In the genomic region with DNA sequence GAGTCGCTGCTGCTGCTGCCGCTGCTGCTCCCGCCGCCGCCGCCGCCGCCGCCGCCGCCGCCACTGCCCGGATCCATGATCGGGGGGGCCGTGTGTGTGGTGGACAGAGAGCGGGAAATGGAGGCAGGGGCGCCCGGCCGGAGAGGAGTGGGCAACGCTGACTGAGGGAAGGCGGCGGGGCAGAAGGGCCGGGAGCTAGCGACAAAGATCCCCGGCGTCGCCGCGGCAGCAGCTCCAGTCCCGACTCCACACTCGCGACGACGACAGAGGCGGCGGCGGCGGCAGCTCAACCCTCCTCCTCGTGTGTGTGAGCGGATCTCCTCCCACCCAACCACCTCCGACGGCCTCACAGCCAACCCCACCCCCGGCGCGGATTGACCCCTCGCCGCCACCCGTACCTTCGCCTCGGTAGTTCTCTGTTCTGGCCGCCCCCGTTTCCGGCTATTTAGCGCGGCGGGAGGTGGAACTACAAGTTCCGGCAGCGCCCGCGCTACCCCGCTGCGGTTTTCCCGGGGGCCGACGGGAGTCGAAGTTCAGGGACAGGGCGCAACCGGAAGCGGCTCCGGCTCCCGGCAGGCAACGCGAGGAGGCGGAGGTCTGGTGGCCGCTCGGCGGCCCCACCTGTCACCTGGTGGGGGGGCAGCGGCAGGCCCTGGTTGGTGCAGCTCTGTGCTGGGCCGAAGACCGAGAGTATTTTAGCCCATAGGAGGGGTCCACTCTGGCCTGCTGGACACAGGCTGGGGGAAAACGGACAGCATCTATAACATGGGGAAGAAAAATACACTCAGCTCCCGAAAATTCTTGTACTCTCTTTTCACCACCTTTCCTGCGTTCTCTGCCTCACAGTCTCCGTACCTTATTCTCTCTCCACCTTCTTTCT, we compare ENCODE assay signal across 8 cellular contexts. TPM values are rescaled to one million over a fixed set of nuclear protein-coding genes. Genes with fewer than 3 reads are reported as not detected.
DNase-seq lines count a peak whose midpoint lies in the region; ATAC-seq and TF ChIP-seq lines count a peak whose summit lies in the region.

A gene (minus strand): TSS at position 313 of the 880 bp plus-strand sequence. CDS start 236 bp downstream, at position 77.

- H3K18ac ChIP-seq in trophoblast cell (ENCODE audit: low read length), result peak within 1 kb of the TSS; percentile 64

- H3K4me1 ChIP-seq in adipocyte (ENCODE audit: control insufficient read depth, insufficient read depth, low read length) (peaks cover 34% of the 10 kb centered on the region), cardiac muscle cell (ENCODE audit: low read depth) (peaks cover 17% of the 10 kb centered on the region), trophoblast cell (ENCODE audit: control insufficient read depth in 1 of 2, insufficient read depth in 2 of 2, low read length in 2 of 2) (peaks cover 5 to 11% of the 10 kb centered on the region in 2 experiments), transverse colon (peaks cover 9 to 47% (median 34%) of the 10 kb centered on the region in 4 donors)

- no peak within 1 kb of the TSS for H2BK12ac ChIP-seq in trophoblast cell (ENCODE audit: low read length)

- peak within 1 kb of the TSS; percentile 58 for H4K91ac ChIP-seq in trophoblast cell (ENCODE audit: low read depth, low read length)

- H3K14ac ChIP-seq in trophoblast cell (ENCODE audit: low read length), result peak within 1 kb of the TSS; percentile 73

- H3K36me3 ChIP-seq in adipocyte (ENCODE audit: control insufficient read depth, insufficient read depth, low read length, severe bottlenecking) (no peaks in the 10 kb centered on the region), cardiac muscle cell (no peaks in the 10 kb centered on the region), trophoblast cell (ENCODE audit: control insufficient read depth in 1 of 2, insufficient read depth in 2 of 2, low read length in 2 of 2) (peaks cover 0 to 2% of the 10 kb centered on the region in 2 experiments), transverse colon (no peaks in the 10 kb centered on the region)

- no peaks in the 10 kb centered on the region for H3K9me3 ChIP-seq in adipocyte (ENCODE audit: control insufficient read depth, low read length)
- H3K9me3 ChIP-seq in cardiac muscle cell (ENCODE audit: low read depth), result no peaks in the 10 kb centered on the region
- no peaks in the 10 kb centered on the region for H3K9me3 ChIP-seq in trophoblast cell (ENCODE audit: insufficient read depth, low read depth, low read length)
- H3K9me3 ChIP-seq in transverse colon, result no peaks in the 10 kb centered on the region

- peaks cover 12% of the 10 kb centered on the region for H3K79me1 ChIP-seq in trophoblast cell (ENCODE audit: low read length)

- no peak within 1 kb of the TSS for H3K23ac ChIP-seq in trophoblast cell (ENCODE audit: low read length)

- H2AFZ ChIP-seq in trophoblast cell (ENCODE audit: insufficient read depth, low read length, poor library complexity), result peak within 1 kb of the TSS; percentile 87

- peak within 1 kb of the TSS; percentile 48 for H2BK5ac ChIP-seq in trophoblast cell (ENCODE audit: low read depth, low read length, poor library complexity)

- TF ChIP-seq CTCF in GM12874 (IDR thresholded peaks at IDR 0.05; ENCODE audit: insufficient read depth, low read depth, low read length) (peak; percentile 45), cardiac muscle cell (IDR thresholded peaks at IDR 0.05; ENCODE audit: low read depth, low read length) (no peak), transverse colon (IDR thresholded peaks at IDR 0.05) (peak in 4 of 5 experiments; percentile 20 to 82 (median 40))

- peak within 1 kb of the TSS; percentile 48 for H2BK120ac ChIP-seq in trophoblast cell (ENCODE audit: insufficient read depth, low read length, poor library complexity)

- peak within 1 kb of the TSS; percentile 90 for H3K4me2 ChIP-seq in trophoblast cell (ENCODE audit: low read length)

- H2AK5ac ChIP-seq in trophoblast cell (ENCODE audit: low read length), result peak within 1 kb of the TSS; percentile 27

- ATAC-seq in HG02763 (IDR thresholded peaks at IDR 0.05; ENCODE audit: unreplicated experiment), result peak; percentile 88

- peak within 1 kb of the TSS; percentile 53 for H3K4ac ChIP-seq in trophoblast cell (ENCODE audit: low read depth, low read length)

- H3K4me3 ChIP-seq in adipocyte (ENCODE audit: low read length), result peak within 1 kb of the TSS; percentile 84
- H3K4me3 ChIP-seq in cardiac muscle cell, result peak within 1 kb of the TSS; percentile 89
- H3K4me3 ChIP-seq in trophoblast cell (ENCODE audit: low read depth, low read length), result peak within 1 kb of the TSS; percentile 97
- H3K4me3 ChIP-seq in transverse colon, result peak within 1 kb of the TSS; percentile 88 to 98 (median 95)

- H3K79me2 ChIP-seq in trophoblast cell (ENCODE audit: control insufficient read depth, insufficient read depth, low read length, poor library complexity), result peaks cover 22% of the 10 kb centered on the region

- peak; percentile 93 for TF ChIP-seq POLR2A in transverse colon (IDR thresholded peaks at IDR 0.05)

- H3K27me3 ChIP-seq in adipocyte (replicated peaks; ENCODE audit: control insufficient read depth, insufficient read depth, low read length), result no peaks in the 10 kb centered on the region
- H3K27me3 ChIP-seq in cardiac muscle cell, result no peaks in the 10 kb centered on the region
- peaks cover 2% of the 10 kb centered on the region for H3K27me3 ChIP-seq in trophoblast cell (ENCODE audit: insufficient read depth, low read length)
- H3K27me3 ChIP-seq in transverse colon, result no peaks in the 10 kb centered on the region

- DNase-seq in NCI-H1436 (lab: John Stamatoyannopoulos, UW), result peak; percentile 98
- DNase-seq in T follicular helper cell (ENCODE audit: low read depth), result peak; percentile 98
- DNase-seq in adipocyte (ENCODE audit: low read depth), result peak; percentile 99
- peak; percentile 99 for DNase-seq in cardiac muscle cell (ENCODE audit: low read depth in 1 of 2, low spot score in 1 of 2)
- DNase-seq in trophoblast cell, result peak; percentile 99
- DNase-seq in transverse colon, result peak; percentile 99

- WGBS in trophoblast cell (ENCODE audit: extremely low coverage, insufficient coverage, insufficient read length), result no CpG with 5 or more reads among the region's 84 CpGs
- WGBS in transverse colon (ENCODE audit: low coverage in 1 of 2), 2 donors, result 1 to 7% methylated on average over 4 to 50 of the region's 84 CpGs

- H3K27ac ChIP-seq in cardiac muscle cell (peak within 1 kb of the TSS; percentile 87), trophoblast cell (ENCODE audit: low read depth, low read length) (peak within 1 kb of the TSS; percentile 52), transverse colon (peak within 1 kb of the TSS; percentile 97 to 99 (median 98))

- peak within 1 kb of the TSS; percentile 95 for H4K8ac ChIP-seq in trophoblast cell (ENCODE audit: low read depth, low read length)

- H3K9ac ChIP-seq in adipocyte (ENCODE audit: low read length), result peak within 1 kb of the TSS; percentile 95
- peak within 1 kb of the TSS; percentile 79 for H3K9ac ChIP-seq in trophoblast cell (ENCODE audit: low read length)

- TF ChIP-seq EP300 in transverse colon (IDR thresholded peaks at IDR 0.05; ENCODE audit: low read depth), result no peak

- H4K12ac ChIP-seq in trophoblast cell (ENCODE audit: low read depth, low read length), result peak within 1 kb of the TSS; percentile 66

- in situ Hi-C loops in transverse colon (cut with MboI; ENCODE audit: low pct_ligation_motif_present in 1 of 4, low pct_unique_long_range_greater_than_20kb in 1 of 4, low sequenced_read_pairs in 3 of 4), result no loop called here

- intact Hi-C loops in transverse colon (cut with DNase I; ENCODE audit: low total_unique reads), result loop anchor here (5.0 kb wide), 1 partner anchor 61 kb away; a partner anchor contains a TSS

RNA-seq across cellular contexts. Expression of the gene that starts here (rescaled TPM):
- total RNA-seq in cardiac muscle cell (42.1 and 64.6 TPM in 2 replicates), transverse colon (10 to 100 TPM; 29.9 to 98.9 (median 64.6) TPM)
- 101 and 163 TPM in 2 replicates for polyA plus RNA-seq in cardiac muscle cell
- 136 and 141 TPM in 2 replicates for polyA plus RNA-seq in trophoblast cell (2013)

Comparison
In these comparisons a context has a peak if more than half of its experiments do, and no peak if none do; other contexts are left out.
1. Peak in every context shown above with its lines: DNase-seq, ATAC-seq, H3K4me3 ChIP-seq and H3K27ac ChIP-seq.